Comparison of ENCODE assay signal across 22 cellular contexts in the genomic region with DNA sequence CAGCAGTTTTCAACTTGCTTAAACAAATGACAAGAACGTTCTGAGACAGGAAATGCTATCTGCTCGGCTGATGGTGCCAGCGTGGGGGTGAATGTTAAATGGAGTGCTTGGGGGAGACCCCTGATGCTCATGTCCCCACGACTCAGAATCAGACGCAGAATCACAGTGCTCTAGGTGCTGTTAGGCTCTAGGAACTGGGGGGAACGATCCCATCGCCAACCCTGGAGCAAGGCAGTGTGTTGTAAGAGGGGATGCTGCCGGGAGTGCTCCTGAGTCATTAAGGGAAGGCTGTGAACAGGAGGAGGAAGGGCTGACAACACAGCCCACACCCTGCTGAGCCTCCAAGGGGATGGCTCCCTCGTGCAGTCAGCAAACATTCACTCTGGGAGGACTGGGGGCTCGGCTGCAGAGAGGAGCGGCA. TPM values are rescaled to one million over a fixed set of nuclear protein-coding genes. Genes with fewer than 3 reads are reported as not detected.
A peak's percentile ranks its signal among the peaks of the same experiment; 100 is the strongest.
DNase-seq lines count a peak whose midpoint lies in the region; ATAC-seq, FAIRE-seq and TF ChIP-seq lines count a peak whose summit lies in the region.
"Had no signal": no experiment of that assay in that cellular context is flagged by ENCODE, and none has a peak within 500 bp of the region (broad histone marks: within the 10 kb centered on the region; RNA-seq: fewer than 3 reads in every experiment).

No MANE protein-coding gene starts in this region.

- no peaks in the 10 kb centered on the region for H3K79me2 ChIP-seq in HepG2 (ENCODE audit: insufficient read depth, low read length)

- H3K9ac ChIP-seq in colonic mucosa (ENCODE audit: low read depth in 2 of 2, low read length in 2 of 2) (peak overlapping the region; percentile 1 to 18), HepG2 (ENCODE audit: insufficient read depth, low read depth, low read length) (no peak overlapping the region)

- DNase-seq in AG04450 (ENCODE audit: low read depth, low spot score) (no peak), HT1080 (ENCODE audit: low read depth) (peak; percentile 59), colonic mucosa (peak; percentile 55), HepG2 (ENCODE audit: low spot score) (no peak), SKM-1 treated with dmso at 0.1 percent for 144 hours (lab: John Stamatoyannopoulos, UW; ENCODE audit: unreplicated experiment) (no peak), HuH-7 (ENCODE audit: low spot score) (no peak)
- DNase-seq in stimulated activated naive B cell treated with anti-CD40 and anti-IgM and Interleukin-4, amounts not matched to agents 10 μg/mL and 1 μg/mL and 100 μg/mL, for 72 hours = no peak
- DNase-seq in natural killer cell treated with Interleukin-12 subunit alpha and Interleukin-12 subunit beta and Interleukin-15 and Interleukin-18, amount 100 ng/mL, for 72 hours (ENCODE audit: low spot score) = no peak
- DNase-seq: activated CD4-positive, alpha-beta T cell treated with anti-CD3 and anti-CD28 coated beads, Interleukin-2, amount 50 U/mL, for 4 hours; activated T-cell treated with anti-CD3 and anti-CD28 coated beads, Interleukin-2, amount 50 U/mL, for 24 hours; hippocampal formation; NCI-H2081 treated with DMSO at 0.1 percent for 48 hours; NCI-H69; retina had no signal

- TF ChIP-seq EP300 in HepG2 (IDR thresholded peaks at IDR 0.05; ENCODE audit: low read depth in 2 of 2, low read length in 2 of 2) (no peak), HepG2 (CRISPR knock-in tag; IDR thresholded peaks at IDR 0.05; ENCODE audit: borderline replicate concordance) (no peak)

- H3K4me3 ChIP-seq in AG04450 (ENCODE audit: low read depth, low read length) (peak overlapping the region; percentile 40), colonic mucosa (no peak overlapping the region), HepG2 (replicated peaks in 1 of 3; ENCODE audit: insufficient read depth in 1 of 3, low read depth in 2 of 3, low read length in 3 of 3) (no peak overlapping the region)
- H3K4me3 ChIP-seq: upper lobe of left lung had no signal

- POLR2A ChIA-PET in AG04450 (lab: Yijun Ruan, JAX) (interaction anchor here (0.6 kb wide), 1 partner anchor 8 kb away, joined by 8 read pairs; no protein-coding TSS in a partner anchor), HepG2 (lab: Yijun Ruan, JAX) (no interaction called here)

- H3K36me3 Mint-ChIP-seq in stimulated activated naive B cell treated with anti-CD40 and anti-IgM and Interleukin-4, amounts not matched to agents 10 μg/mL and 1 μg/mL and 100 μg/mL, for 72 hours = no peaks in the 10 kb centered on the region
- H3K36me3 Mint-ChIP-seq in natural killer cell treated with Interleukin-12 subunit alpha and Interleukin-12 subunit beta and Interleukin-15 and Interleukin-18, amount 100 ng/mL, for 72 hours = no peaks in the 10 kb centered on the region
- H3K36me3 Mint-ChIP-seq: activated naive CD4-positive, alpha-beta T cell treated with anti-CD3 and anti-CD28 coated beads, Interleukin-2, amount 50 U/mL, for 24 hours; brain had no signal

- H3K4me3 Mint-ChIP-seq in stimulated activated naive B cell treated with anti-CD40 and anti-IgM and Interleukin-4, amounts not matched to agents 10 μg/mL and 1 μg/mL and 100 μg/mL, for 72 hours = no peak overlapping the region
- H3K4me3 Mint-ChIP-seq in natural killer cell treated with Interleukin-12 subunit alpha and Interleukin-12 subunit beta and Interleukin-15 and Interleukin-18, amount 100 ng/mL, for 72 hours = no peak overlapping the region
- H3K4me3 Mint-ChIP-seq: activated naive CD4-positive, alpha-beta T cell treated with anti-CD3 and anti-CD28 coated beads, Interleukin-2, amount 50 U/mL, for 24 hours; activated T-cell treated with anti-CD3 and anti-CD28 coated beads, Interleukin-2, amount 50 U/mL, for 24 hours; brain; stimulated activated naive CD8-positive, alpha-beta T cell treated with anti-CD3 and anti-CD28 coated beads, Interleukin-15, Interleukin-2, amounts not matched to agents 100 ng/mL and 50 ng/mL, for 24 hours had no signal

- H3K36me3 ChIP-seq in colonic mucosa (no peaks in the 10 kb centered on the region), HepG2 (replicated peaks in 1 of 2; ENCODE audit: control insufficient read depth in 1 of 2, insufficient read depth in 2 of 2, low read length in 2 of 2) (no peaks in the 10 kb centered on the region)
- H3K36me3 ChIP-seq: neutrophil, upper lobe of left lung had no signal

- TF ChIP-seq RAD21 in HepG2 (CRISPR knock-in tag; IDR thresholded peaks at IDR 0.05) = no peak

- H3K27ac ChIP-seq in AG04450 (ENCODE audit: low read depth, low read length) (no peak overlapping the region), colonic mucosa (peak overlapping the region; percentile 85), HepG2 (ENCODE audit: extremely low read length, insufficient read depth, low read length) (no peak overlapping the region)
- H3K27ac ChIP-seq: neutrophil, upper lobe of left lung had no signal

- no peak for FAIRE-seq in HepG2 (lab: Jason Lieb, UNC)

- no peak overlapping the region for H3K4me2 ChIP-seq in HepG2 (ENCODE audit: low read depth, low read length)

- TF ChIP-seq POLR2A in HepG2 (IDR thresholded peaks at IDR 0.05; ENCODE audit: insufficient read depth in 1 of 2, low read depth in 2 of 2, low read length in 2 of 2) = no peak

- 44% methylated on average over 10 of the region's 11 CpGs for WGBS in HepG2 (ENCODE audit: low lambda C conversion rate)

- ATAC-seq in HepG2 = no peak
- no peak for ATAC-seq in stimulated activated naive B cell treated with anti-CD40 and anti-IgM and Interleukin-4, amounts not matched to agents 10 μg/mL and 1 μg/mL and 100 μg/mL, for 72 hours (replicated peaks)
- ATAC-seq in natural killer cell treated with Interleukin-12 subunit alpha and Interleukin-12 subunit beta and Interleukin-15 and Interleukin-18, amount 100 ng/mL, for 72 hours = no peak
- ATAC-seq: SK-N-SH treated with all-trans-retinoic acid at 6 μM for 48 hours had no signal

- CTCF ChIA-PET in AG04450 (lab: Charles Lee) = no interaction called here
- CTCF ChIA-PET in HepG2 (lab: Yijun Ruan, JAX; ENCODE audit: low intra/inter-chr PET ratio, low total read pairs) = no interaction called here

- intact Hi-C loops in colonic mucosa (cut with DNase I) (no loop called here), HepG2 (cut with micrococcal nuclease; ENCODE audit: unreplicated experiment) (no loop called here)

- in situ Hi-C loops in HepG2 (cut with HindIII; ENCODE audit: extremely low pct_ligation_motif_present, low pct_unique_long_range_greater_than_20kb) = no loop called here

- H4K20me1 ChIP-seq in HepG2 (ENCODE audit: insufficient read depth, low read length) = no peaks in the 10 kb centered on the region

- H3K27ac Mint-ChIP-seq in stimulated activated naive B cell treated with anti-CD40 and anti-IgM and Interleukin-4, amounts not matched to agents 10 μg/mL and 1 μg/mL and 100 μg/mL, for 72 hours = no peak overlapping the region
- H3K27ac Mint-ChIP-seq in natural killer cell treated with Interleukin-12 subunit alpha and Interleukin-12 subunit beta and Interleukin-15 and Interleukin-18, amount 100 ng/mL, for 72 hours = no peak overlapping the region
- H3K27ac Mint-ChIP-seq: activated naive CD4-positive, alpha-beta T cell treated with anti-CD3 and anti-CD28 coated beads, Interleukin-2, amount 50 U/mL, for 24 hours; activated T-cell treated with anti-CD3 and anti-CD28 coated beads, Interleukin-2, amount 50 U/mL, for 24 hours; stimulated activated naive CD8-positive, alpha-beta T cell treated with anti-CD3 and anti-CD28 coated beads, Interleukin-15, Interleukin-2, amounts not matched to agents 100 ng/mL and 50 ng/mL, for 24 hours had no signal

- peaks cover 9% of the 10 kb centered on the region for H3K4me1 ChIP-seq in colonic mucosa
- peaks cover 3% of the 10 kb centered on the region for H3K4me1 ChIP-seq in HepG2 (ENCODE audit: insufficient read depth, low read length)

- TF ChIP-seq CTCF in AG04450 (IDR thresholded peaks at IDR 0.05; ENCODE audit: low read depth, low read length) = no peak
- no peak for TF ChIP-seq CTCF in colonic mucosa (IDR thresholded peaks at IDR 0.05)
- no peak for TF ChIP-seq CTCF in HepG2 (CRISPR knock-in tag; IDR thresholded peaks at IDR 0.05)

- peaks cover 10 to 16% of the 10 kb centered on the region in 2 donors for H3K4me1 Mint-ChIP-seq in stimulated activated naive B cell treated with anti-CD40 and anti-IgM and Interleukin-4, amounts not matched to agents 10 μg/mL and 1 μg/mL and 100 μg/mL, for 72 hours
- peaks cover 0 to 2% of the 10 kb centered on the region in 2 donors for H3K4me1 Mint-ChIP-seq in natural killer cell treated with Interleukin-12 subunit alpha and Interleukin-12 subunit beta and Interleukin-15 and Interleukin-18, amount 100 ng/mL, for 72 hours (ENCODE audit: low read depth in 2 of 2)
- H3K4me1 Mint-ChIP-seq: activated naive CD4-positive, alpha-beta T cell treated with anti-CD3 and anti-CD28 coated beads, Interleukin-2, amount 50 U/mL, for 24 hours had no signal

- peaks cover 18 to 26% of the 10 kb centered on the region in 2 donors for H3K27me3 Mint-ChIP-seq in stimulated activated naive B cell treated with anti-CD40 and anti-IgM and Interleukin-4, amounts not matched to agents 10 μg/mL and 1 μg/mL and 100 μg/mL, for 72 hours
- peaks cover 0 to 9% of the 10 kb centered on the region in 2 donors for H3K27me3 Mint-ChIP-seq in natural killer cell treated with Interleukin-12 subunit alpha and Interleukin-12 subunit beta and Interleukin-15 and Interleukin-18, amount 100 ng/mL, for 72 hours
- H3K27me3 Mint-ChIP-seq: brain had no signal

- no peak overlapping the region for H2AFZ ChIP-seq in HepG2 (ENCODE audit: low read length)

- no TSS peak for BruUV-seq in HepG2 (replicated peaks; lab: Mats Ljungman, UMichigan)

- no peaks in the 10 kb centered on the region for H3K27me3 ChIP-seq in AG04450 (ENCODE audit: control insufficient read depth, insufficient read depth, low read length)
- H3K27me3 ChIP-seq in colonic mucosa = no peaks in the 10 kb centered on the region
- H3K27me3 ChIP-seq in HepG2 (ENCODE audit: control insufficient read depth in 1 of 2, insufficient read depth in 2 of 2, low read length in 2 of 2) = peaks cover 0 to 15% of the 10 kb centered on the region in 2 experiments; a peak in 2 of 5 replicates
- H3K27me3 ChIP-seq: dorsolateral prefrontal cortex, upper lobe of left lung had no signal

- H3K9me3 Mint-ChIP-seq in stimulated activated naive B cell treated with anti-CD40 and anti-IgM and Interleukin-4, amounts not matched to agents 10 μg/mL and 1 μg/mL and 100 μg/mL, for 72 hours = no peaks in the 10 kb centered on the region
- no peaks in the 10 kb centered on the region for H3K9me3 Mint-ChIP-seq in natural killer cell treated with Interleukin-12 subunit alpha and Interleukin-12 subunit beta and Interleukin-15 and Interleukin-18, amount 100 ng/mL, for 72 hours
- H3K9me3 Mint-ChIP-seq: activated naive CD4-positive, alpha-beta T cell treated with anti-CD3 and anti-CD28 coated beads, Interleukin-2, amount 50 U/mL, for 24 hours; activated T-cell treated with anti-CD3 and anti-CD28 coated beads, Interleukin-2, amount 50 U/mL, for 24 hours; stimulated activated naive CD8-positive, alpha-beta T cell treated with anti-CD3 and anti-CD28 coated beads, Interleukin-15, Interleukin-2, amounts not matched to agents 100 ng/mL and 50 ng/mL, for 24 hours had no signal

- H3K9me3 ChIP-seq in AG04450 (ENCODE audit: control insufficient read depth, insufficient read depth, low read length) (no peaks in the 10 kb centered on the region; the same call in 1 of the 2 replicates), colonic mucosa (no peaks in the 10 kb centered on the region), HepG2 (ENCODE audit: low read length) (no peaks in the 10 kb centered on the region)
- H3K9me3 ChIP-seq: Caco-2, neutrophil, upper lobe of left lung had no signal

RNA-seq across cellular contexts. Expression of gene KCNF1, which starts 34.0 kb away (rescaled TPM):
- polyA plus RNA-seq in AG04450 (2011; rRNA removed) (1.0 and 1.1 TPM in 2 replicates), HepG2 (2011; rRNA removed) (0.12 and 0.17 TPM in 2 replicates)
- polyA minus RNA-seq in AG04450 (2011; rRNA and poly(A)+ RNA removed) = 1.7 TPM in 2 replicates
- 0.07 and 0.14 TPM in 2 replicates for total RNA-seq in HT1080 (2014; rRNA removed; shearing (Covaris generic))
- 0.09 and 0.14 TPM in 2 replicates for polyA plus RNA-seq in HT1080 (2015; cell fraction: cytosol; rRNA removed)
- polyA plus RNA-seq in HT1080 (2015; cell fraction: nucleus; rRNA removed) = 0.05 and 0.08 TPM in 2 replicates
- total RNA-seq in colonic mucosa (under 1 TPM; 0.22 to 0.90 TPM), HepG2 (2016; rRNA removed; fragmentation: Illumina TruSeq; extraction: Trizol) (0.09 and 0.15 TPM in 2 replicates)
- total RNA-seq in HepG2 (2016; cell fraction: cytosol; rRNA removed; fragmentation: Illumina TruSeq; extraction: Trizol; ENCODE audit: low read depth) = not detected in 2 replicates
- 0.24 TPM in 1 of 2 replicates, not detected in the other for total RNA-seq in HepG2 (2016; cell fraction: insoluble cytoplasmic fraction; rRNA removed; fragmentation: Illumina TruSeq; extraction: Trizol)
- total RNA-seq in HepG2 (2016; cell fraction: membrane; rRNA removed; fragmentation: Illumina TruSeq; extraction: Trizol) = 0.09 and 0.17 TPM in 2 replicates
- total RNA-seq in HepG2 (2016; cell fraction: nucleus; rRNA removed; fragmentation: Illumina TruSeq; extraction: Trizol) = 0.22 TPM in 1 of 2 replicates, not detected in the other
- 0.09 and 0.19 TPM in 2 replicates for polyA plus RNA-seq in HepG2 (2011; cell fraction: cytosol; rRNA removed)
- 0.14 and 0.16 TPM in 2 replicates for polyA plus RNA-seq in HepG2 (2011; cell fraction: nucleus; rRNA removed)
- polyA plus RNA-seq in HepG2 (2012) = 0.05 TPM in 1 of 2 replicates, not detected in the other
- polyA plus RNA-seq in HepG2 (2016; cell fraction: cytosol; fragmentation: Illumina TruSeq; extraction: Trizol; ENCODE audit: low read depth) = 0.07 and 0.10 TPM in 2 replicates
- 0.13 TPM in 2 replicates for polyA plus RNA-seq in HepG2 (2016; cell fraction: insoluble cytoplasmic fraction; fragmentation: Illumina TruSeq; extraction: Trizol; ENCODE audit: low read depth)
- polyA plus RNA-seq in HepG2 (2016; cell fraction: membrane; fragmentation: Illumina TruSeq; extraction: Trizol; ENCODE audit: low read depth) = 0.15 and 0.18 TPM in 2 replicates
- polyA plus RNA-seq in HepG2 (2016; cell fraction: nucleus; fragmentation: Illumina TruSeq; extraction: Trizol; ENCODE audit: insufficient read depth, low read depth) = 0.33 and 0.39 TPM in 2 replicates
- polyA minus RNA-seq in HepG2 (2011; rRNA and poly(A)+ RNA removed; ENCODE audit: low replicate concordance) = 0.18 TPM in 1 of 2 replicates, not detected in the other
- polyA minus RNA-seq in HepG2 (2011; cell fraction: cytosol; rRNA and poly(A)+ RNA removed) = 0.26 TPM in 1 of 2 replicates, not detected in the other
- polyA minus RNA-seq in HepG2 (2011; cell fraction: nucleus; rRNA and poly(A)+ RNA removed) = not detected in 2 replicates
- not detected for total RNA-seq in natural killer cell treated with Interleukin-12 subunit alpha and Interleukin-12 subunit beta and Interleukin-15 and Interleukin-18, amount 100 ng/mL, for 72 hours

Comparison
In these comparisons a context has a peak if more than half of its experiments do, and no peak if none do; other contexts are left out.
1. DNase-seq: peak in HT1080 (single experiment) and colonic mucosa (single experiment); none in AG04450 (single experiment), HepG2 (single experiment), SKM-1 treated with dmso at 0.1 percent for 144 hours (single experiment), stimulated activated naive B cell treated with anti-CD40 and anti-IgM and Interleukin-4, amounts not matched to agents 10 μg/mL and 1 μg/mL and 100 μg/mL, for 72 hours (single experiment), natural killer cell treated with Interleukin-12 subunit alpha and Interleukin-12 subunit beta and Interleukin-15 and Interleukin-18, amount 100 ng/mL, for 72 hours (single experiment) and HuH-7 (single experiment).